ENCODE assay signal across 1 cellular context in genomic region chr17:81840059-81840458, GRCh38.
TF ChIP-seq lines count a peak whose summit lies in the region.

No MANE protein-coding gene starts in this region.

TF ChIP-seq in HepG2, 621 proteins besides CTCF, POLR2A, EP300 and RAD21:
- 0 out of 2 replicates have a peak, but pooled peaks have one; percentile 37 for TF ChIP-seq ZNF121 (CRISPR knock-in tag; IDR thresholded peaks at IDR 0.05)
